8 cellular contexts compared by ENCODE assay signal in the genomic region with DNA sequence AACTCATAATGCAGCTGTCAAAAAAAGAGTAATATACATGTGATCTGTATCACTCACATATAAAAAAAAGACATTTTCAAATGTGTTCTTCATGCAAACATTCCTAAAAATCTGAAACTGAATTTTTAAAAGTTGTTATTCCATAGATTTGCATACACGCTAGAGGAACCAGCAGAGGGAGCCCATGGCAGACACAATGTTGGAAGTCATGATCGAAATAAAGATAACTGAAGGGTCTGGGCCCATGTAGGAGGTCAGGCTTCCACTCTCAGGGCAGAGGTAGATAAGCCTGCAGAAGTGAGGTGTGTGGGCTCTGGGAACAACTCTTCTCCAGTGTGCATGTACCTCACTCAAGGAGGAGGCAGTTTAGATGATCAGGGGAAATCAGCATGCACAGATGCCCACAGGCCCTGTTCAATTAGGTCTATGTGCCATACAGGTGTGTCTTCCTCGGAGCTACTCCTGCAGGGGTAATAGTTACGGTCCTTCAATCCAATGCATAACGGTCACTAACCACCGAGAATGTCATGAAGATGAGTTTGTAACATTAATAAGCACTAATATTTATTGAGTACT.
DNase-seq lines count a peak whose midpoint lies in the region; ATAC-seq, FAIRE-seq and TF ChIP-seq lines count a peak whose summit lies in the region.

No MANE protein-coding gene starts in this region.

- no peaks in the 10 kb centered on the region for H3K27me3 Mint-ChIP-seq in H9 (ENCODE audit: low read depth)

- no peak overlapping the region for H3T11ph ChIP-seq in H9 (ENCODE audit: low read length)

- no peak overlapping the region for H3K56ac ChIP-seq in H9 (ENCODE audit: insufficient read length, low read depth, low read length)

- no peaks in the 10 kb centered on the region; a peak in 2 of 5 replicates for H3K9me3 Mint-ChIP-seq in H9

- peak; percentile 63 to 90 (median 81) for ATAC-seq in pancreas
- no peak for ATAC-seq in GM18520 (IDR thresholded peaks at IDR 0.05; ENCODE audit: unreplicated experiment)
- no peak for ATAC-seq in GM19455 (IDR thresholded peaks at IDR 0.05; ENCODE audit: unreplicated experiment)

- H2AFZ ChIP-seq in H9 (ENCODE audit: low read length), result no peak overlapping the region

- H4K5ac ChIP-seq in H9 (ENCODE audit: insufficient read length, low read depth, low read length), result no peak overlapping the region

- H3K79me1 ChIP-seq in H9 (ENCODE audit: insufficient read depth, low read depth, low read length, poor library complexity, severe bottlenecking), result no peaks in the 10 kb centered on the region

- no CpG with 5 or more reads among the region's 6 CpGs for WGBS in H9 (ENCODE audit: extremely low coverage, insufficient read length, low lambda C conversion rate)
- WGBS in pancreas, 2 donors, result 47 to 51% methylated on average over 6 of the region's 6 CpGs

- TF ChIP-seq CTCF in BE2C (IDR thresholded peaks at IDR 0.05; ENCODE audit: low read depth, low read length) (peak; percentile 81), H9 (conservative IDR thresholded peaks at IDR 0.05) (peak; percentile 75), pancreas (IDR thresholded peaks at IDR 0.05) (peak in 3 of 4 donors; percentile 36 to 47 (median 39))

- H3K9me3 ChIP-seq in BE2C, result no peaks in the 10 kb centered on the region
- no peaks in the 10 kb centered on the region for H3K9me3 ChIP-seq in H9 (ENCODE audit: control insufficient read depth, low read depth, low read length)
- H3K9me3 ChIP-seq in pancreas, result no peaks in the 10 kb centered on the region

- H2BK20ac ChIP-seq in H9 (ENCODE audit: low read depth, low read length, poor library complexity, severe bottlenecking), result no peak overlapping the region

- no peak overlapping the region for H3K4me3 Mint-ChIP-seq in H9

- H2BK5ac ChIP-seq in H9 (ENCODE audit: insufficient read length, low read length), result no peak overlapping the region

- no peak overlapping the region for H2BK12ac ChIP-seq in H9 (ENCODE audit: insufficient read length, low read depth, low read length)

- DNase-seq in BE2C, result peak; percentile 54
- peak; percentile 35 for DNase-seq in H9
- DNase-seq in SK-MEL-5 (ENCODE audit: low read depth, low spot score), result peak; percentile 63
- DNase-seq in fibroblast of the conjunctiva (ENCODE audit: low read depth), result peak; percentile 8
- peak in 3 of 6 donors; percentile 15 to 51 (median 35) for DNase-seq in pancreas
- no peak for DNase-seq in NCI-H2107 treated with DMSO at 0.1 percent for 48 hours (lab: John Stamatoyannopoulos, UW; ENCODE audit: unreplicated experiment)

- intact Hi-C loops in pancreas (cut with DNase I), result loop anchor here in 2 of 3 donors (5.0 to 10.0 kb wide), 2 partner anchors 204 to 212 kb away; a partner anchor contains a TSS

- H3K4me2 ChIP-seq in H9 (ENCODE audit: insufficient read depth, insufficient read length, low read length), result no peak overlapping the region

- no peak overlapping the region for H3K27ac Mint-ChIP-seq in H9

- no peaks in the 10 kb centered on the region for H3K23me2 ChIP-seq in H9 (ENCODE audit: insufficient read length, low read depth, low read length, poor library complexity, severe bottlenecking)

- no peak overlapping the region for H3K18ac ChIP-seq in H9 (ENCODE audit: insufficient read length, low read depth, low read length)

- no peak overlapping the region for H4K8ac ChIP-seq in H9 (replicated peaks; ENCODE audit: insufficient read length, low read depth, low read length)

- H4K91ac ChIP-seq in H9 (ENCODE audit: insufficient read length, low read depth, low read length), result no peak overlapping the region

- no peak overlapping the region for H3K23ac ChIP-seq in H9 (ENCODE audit: insufficient read length, low read depth, low read length)

- no peak overlapping the region for H2AK5ac ChIP-seq in H9 (ENCODE audit: insufficient read length, low read length)

- H3K9ac ChIP-seq in H9 (ENCODE audit: extremely low read depth, insufficient read length, low read length), result no peak overlapping the region

- H3K14ac ChIP-seq in H9 (ENCODE audit: insufficient read depth, low read length), result no peak overlapping the region

- no peak overlapping the region for H3K27ac ChIP-seq in H9 (ENCODE audit: insufficient read length, low read depth, low read length)
- H3K27ac ChIP-seq in pancreas, result no peak overlapping the region

- no peaks in the 10 kb centered on the region for H3K79me2 ChIP-seq in H9 (ENCODE audit: insufficient read depth, low read length)

- no peak overlapping the region for H3K4ac ChIP-seq in H9 (ENCODE audit: low read depth, low read length)

- H3K4me3 ChIP-seq in BE2C (ENCODE audit: low read depth, low read length) (no peak overlapping the region), pancreas (no peak overlapping the region)

- H3K4me1 Mint-ChIP-seq in H9, result peaks cover 19 to 21% of the 10 kb centered on the region in 2 experiments

- H4K20me1 ChIP-seq in H9 (ENCODE audit: control insufficient read depth, insufficient read depth, insufficient read length), result no peaks in the 10 kb centered on the region

- H3K4me1 ChIP-seq in BE2C, result no peaks in the 10 kb centered on the region
- H3K4me1 ChIP-seq in H9 (ENCODE audit: insufficient read depth, low read length), result no peaks in the 10 kb centered on the region
- H3K4me1 ChIP-seq in pancreas, result no peaks in the 10 kb centered on the region

- H2BK120ac ChIP-seq in H9 (ENCODE audit: low read depth, low read length, poor library complexity, severe bottlenecking), result no peak overlapping the region

- in situ Hi-C loops in SK-MEL-5 (cut with HindIII; ENCODE audit: low pct_unique_long_range_greater_than_20kb, low sequenced_read_pairs), result no loop called here

- H2BK15ac ChIP-seq in H9 (ENCODE audit: low read depth, low read length), result no peak overlapping the region

- H3K36me3 Mint-ChIP-seq in H9 (ENCODE audit: insufficient read depth in 1 of 3, low read depth in 3 of 3), result peaks cover 0 to 1% (median 0%) of the 10 kb centered on the region in 3 experiments; a peak in 3 of 7 replicates

- H3K27me3 ChIP-seq in BE2C, result peaks cover 16% of the 10 kb centered on the region
- H3K27me3 ChIP-seq in H9 (ENCODE audit: insufficient read depth, low read length), result no peaks in the 10 kb centered on the region
- no peaks in the 10 kb centered on the region for H3K27me3 ChIP-seq in pancreas

- FAIRE-seq in pancreas (lab: Jason Lieb, UNC), result peak; percentile 60

- H3K36me3 ChIP-seq in BE2C, result no peaks in the 10 kb centered on the region
- no peaks in the 10 kb centered on the region for H3K36me3 ChIP-seq in pancreas

Comparison
In these comparisons a context has a peak if more than half of its experiments do, and no peak if none do; other contexts are left out.
1. ATAC-seq: peak in pancreas (4 of 4); none in GM18520 (single experiment) and GM19455 (single experiment).
2. Peak in every context shown above with its lines, with median percentiles within 50 percentile points of each other: CTCF ChIP-seq.